Comparison of ENCODE assay signal across 7 cellular contexts in genomic region chr3:48335290-48335689, GRCh38. TPM values are rescaled to one million over a fixed set of nuclear protein-coding genes. Genes with fewer than 3 reads are reported as not detected.
"Had no signal": no experiment of that assay in that cellular context is flagged by ENCODE, and none has a peak within 500 bp of the region (broad histone marks: within the 10 kb centered on the region; RNA-seq: fewer than 3 reads in every experiment).

No MANE protein-coding gene starts in this region.

RNA-seq across cellular contexts. Expression of gene SPINK8, which starts 1.8 kb away (rescaled TPM):
- polyA plus RNA-seq: fibroblast of lung; heart right ventricle; liver; mammary epithelial cell; naive thymus-derived CD8-positive, alpha-beta T cell; neural cell; small intestine had no signal

RNA-seq across cellular contexts. Expression of gene FBXW12, which starts 36.7 kb away (rescaled TPM):
- polyA plus RNA-seq: liver; mammary epithelial cell; naive thymus-derived CD8-positive, alpha-beta T cell; neural cell; small intestine had no signal
